1 cellular context compared by ENCODE assay signal in genomic region chr12:53217049-53217929, GRCh38.
A peak's percentile ranks its signal among the peaks of the same experiment; 100 is the strongest.
TF ChIP-seq lines count a peak whose summit lies in the region.

No MANE protein-coding gene starts in this region.

TF ChIP-seq in HepG2, 621 proteins besides CTCF, POLR2A, EP300 and RAD21:
- TF ChIP-seq MTF1 (CRISPR knock-in tag; IDR thresholded peaks at IDR 0.05) = no peak
- no peak for TF ChIP-seq ZNF329 (CRISPR knock-in tag; IDR thresholded peaks at IDR 0.05; ENCODE audit: low read depth)
- no peak for TF ChIP-seq MLXIP (CRISPR knock-in tag; IDR thresholded peaks at IDR 0.05; ENCODE audit: borderline replicate concordance)
- no peak for TF ChIP-seq MXD3 (CRISPR knock-in tag; IDR thresholded peaks at IDR 0.05)
- TF ChIP-seq ZFP1 (CRISPR knock-in tag; IDR thresholded peaks at IDR 0.05) = no peak
- no peak for TF ChIP-seq ZNF615 (CRISPR knock-in tag; IDR thresholded peaks at IDR 0.05; ENCODE audit: borderline replicate concordance)
- TF ChIP-seq NR2F1 (CRISPR knock-in tag; IDR thresholded peaks at IDR 0.05) = peak in 1 of 2 experiments; percentile 27; a peak in 1 of 4 replicates
- 0 out of 2 replicates have a peak, but pooled peaks have one; percentile 29 for TF ChIP-seq ZNF205 (CRISPR knock-in tag; IDR thresholded peaks at IDR 0.05)
- peak; percentile 44; the same call in 1 of the 2 replicates for TF ChIP-seq POGK (CRISPR knock-in tag; conservative IDR thresholded peaks at IDR 0.05)
- no peak for TF ChIP-seq NFRKB (IDR thresholded peaks at IDR 0.05)
- TF ChIP-seq MTERF4 (CRISPR knock-in tag; IDR thresholded peaks at IDR 0.05) = no peak
- peak; percentile 95 for TF ChIP-seq HNRNPL (IDR thresholded peaks at IDR 0.05; ENCODE audit: low read depth, low read length)
- peak; percentile 60 for TF ChIP-seq CEBPG (CRISPR knock-in tag; IDR thresholded peaks at IDR 0.05)
- TF ChIP-seq CEBPB (IDR thresholded peaks at IDR 0.05; ENCODE audit: borderline replicate concordance, low read depth, low read length) = peak; percentile 80
- TF ChIP-seq ZFYVE20 (CRISPR knock-in tag; IDR thresholded peaks at IDR 0.05; ENCODE audit: borderline replicate concordance, low read depth) = no peak
- TF ChIP-seq PATZ1 (CRISPR knock-in tag; IDR thresholded peaks at IDR 0.05) = peak; percentile 2; the same call in 1 of the 2 replicates
- TF ChIP-seq HIC2 (CRISPR knock-in tag; IDR thresholded peaks at IDR 0.05; ENCODE audit: low read depth) = peak; percentile 94
